20 cellular contexts compared by ENCODE assay signal in genomic region chr10:36003688-36004087, GRCh38.
"Had no signal": no experiment of that assay in that cellular context is flagged by ENCODE, and none has a peak within 500 bp of the region (broad histone marks: within the 10 kb centered on the region; RNA-seq: fewer than 3 reads in every experiment).

No MANE protein-coding gene starts in this region.

- H3K4me3 ChIP-seq: K562 had no signal

- H3K27ac Mint-ChIP-seq: IgD-negative memory B cell had no signal

- H3K27ac ChIP-seq: HL-60, KMS-11 had no signal

- H3K4me1 Mint-ChIP-seq: IgD-negative memory B cell had no signal

- H3K9ac ChIP-seq: KMS-11, SK-N-SH had no signal

- ATAC-seq: K562 had no signal

- DNase-seq: Kasumi-1, MM.1S, NCI-H1092 treated with DMSO at 0.1 percent for 48 hours, NCI-H1436, NCI-H187, NCI-H2029, NCI-H2081 treated with DMSO at 0.1 percent for 48 hours, NCI-H2171, NCI-H226, NCI-H446, NCI-H510A, NCI-H524 treated with DMSO at 0.1 percent for 48 hours, NCI-H774, RPMI8226, SHP77, SK-N-SH had no signal

- H3K9me3 ChIP-seq: SK-N-SH had no signal

- H3K4me3 Mint-ChIP-seq: IgD-negative memory B cell had no signal

- H3K27me3 Mint-ChIP-seq: IgD-negative memory B cell had no signal

- H3K4me2 ChIP-seq: KMS-11, SK-N-SH had no signal
